ENCODE assay signal across 9 cellular contexts in the genomic region with DNA sequence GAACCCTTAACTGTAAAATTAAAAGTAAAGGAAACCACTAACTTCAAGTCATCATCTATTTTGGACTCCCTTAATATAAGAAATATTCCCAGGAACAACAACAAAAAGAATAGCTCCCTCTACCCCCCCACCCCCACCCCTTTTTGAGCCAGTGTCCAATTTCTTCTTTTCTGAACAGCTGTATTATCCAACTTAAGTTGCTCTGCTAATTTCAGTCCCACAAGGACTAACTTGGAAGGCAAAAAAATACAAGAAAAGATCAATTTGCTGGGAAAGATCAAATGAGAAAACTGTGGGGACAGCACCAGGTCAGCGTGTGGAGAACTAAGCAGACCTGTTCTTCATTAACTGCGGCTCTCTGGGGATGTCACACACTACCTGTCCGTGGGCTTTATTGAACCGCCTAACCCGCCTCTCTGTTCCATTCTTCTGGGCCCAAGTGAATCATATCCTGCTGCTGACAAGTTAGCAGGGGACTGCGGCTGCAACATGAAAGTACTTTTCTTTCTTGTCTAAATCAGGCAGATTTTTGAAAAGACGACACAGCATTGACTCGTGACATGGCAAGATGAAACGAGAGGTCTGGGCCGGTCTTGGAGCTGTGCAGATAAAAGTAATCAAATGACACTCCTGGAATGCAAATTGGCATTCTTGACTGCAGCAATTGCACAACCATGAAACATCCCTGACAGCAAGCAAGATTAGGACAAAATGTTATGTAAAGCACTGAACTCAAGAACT. TPM values are rescaled to one million over a fixed set of nuclear protein-coding genes. Genes with fewer than 3 reads are reported as not detected.
A peak's percentile ranks its signal among the peaks of the same experiment; 100 is the strongest.
DNase-seq lines count a peak whose midpoint lies in the region; ATAC-seq and TF ChIP-seq lines count a peak whose summit lies in the region.
"Had no signal": no experiment of that assay in that cellular context is flagged by ENCODE, and none has a peak within 500 bp of the region (broad histone marks: within the 10 kb centered on the region; RNA-seq: fewer than 3 reads in every experiment).

No MANE protein-coding gene starts in this region.

- H3K27ac Mint-ChIP-seq in chondrocyte (ENCODE audit: unreplicated experiment) (peak overlapping the region; percentile 98), endothelial cell (ENCODE audit: unreplicated experiment) (no peak overlapping the region)

- peak overlapping the region; percentile 95 for H3K4me3 Mint-ChIP-seq in chondrocyte (ENCODE audit: unreplicated experiment)
- no peak overlapping the region for H3K4me3 Mint-ChIP-seq in endothelial cell (ENCODE audit: unreplicated experiment)

- no peaks in the 10 kb centered on the region for H3K9me3 Mint-ChIP-seq in chondrocyte (ENCODE audit: low read depth)
- no peaks in the 10 kb centered on the region for H3K9me3 Mint-ChIP-seq in endothelial cell (ENCODE audit: unreplicated experiment)

- ATAC-seq in thoracic aorta (ENCODE audit: insufficient number of reproducible peaks, low FRiP score, low read depth) (no peak), GM19324 (IDR thresholded peaks at IDR 0.05; ENCODE audit: low FRiP score, unreplicated experiment) (no peak), GM21737 (IDR thresholded peaks at IDR 0.05; ENCODE audit: unreplicated experiment) (no peak), HG02678 (IDR thresholded peaks at IDR 0.05; ENCODE audit: unreplicated experiment) (no peak)
- ATAC-seq: Panc1 had no signal

- H3K4me3 ChIP-seq in HUES64 (ENCODE audit: low read length) (0 out of 2 replicates have a peak overlapping the region, but pooled peaks have one; percentile 1), thoracic aorta (peak overlapping the region; percentile 98)

- no peak overlapping the region for H3K9ac ChIP-seq in HUES64 (ENCODE audit: low read depth, low read length)

- TF ChIP-seq CTCF in chondrocyte (IDR thresholded peaks at IDR 0.05) (no peak), thoracic aorta (IDR thresholded peaks at IDR 0.05) (no peak), endothelial cell (IDR thresholded peaks at IDR 0.05; ENCODE audit: unreplicated experiment) (no peak)

- no peaks in the 10 kb centered on the region for H3K9me3 ChIP-seq in HUES64 (ENCODE audit: insufficient read depth, low read depth, low read length)
- H3K9me3 ChIP-seq in thoracic aorta, result no peaks in the 10 kb centered on the region

- peaks cover 19% of the 10 kb centered on the region for H3K27me3 ChIP-seq in HUES64 (ENCODE audit: insufficient read depth, low read length)
- H3K27me3 ChIP-seq in thoracic aorta (replicated peaks; ENCODE audit: insufficient read depth), result no peaks in the 10 kb centered on the region

- H3K27ac ChIP-seq in HUES64 (ENCODE audit: low read depth, low read length) (no peak overlapping the region), thoracic aorta (peak overlapping the region in 1 of 2 donors; percentile 56)

- 54% methylated on average over 10 of the region's 10 CpGs for WGBS in HUES64

- H3K4me1 Mint-ChIP-seq in chondrocyte (ENCODE audit: low read depth), result peaks cover 68% of the 10 kb centered on the region
- peaks cover 15% of the 10 kb centered on the region for H3K4me1 Mint-ChIP-seq in endothelial cell (ENCODE audit: unreplicated experiment)

- no peaks in the 10 kb centered on the region for H3K36me3 Mint-ChIP-seq in chondrocyte (ENCODE audit: low read depth)
- H3K36me3 Mint-ChIP-seq in endothelial cell (ENCODE audit: low read depth, unreplicated experiment), result no peaks in the 10 kb centered on the region

- DNase-seq in chondrocyte (ENCODE audit: low spot score), result no peak
- DNase-seq in kidney tubule cell (ENCODE audit: low spot score), result peak; percentile 70
- DNase-seq in thoracic aorta (ENCODE audit: low spot score), result no peak
- no peak for DNase-seq in endothelial cell (ENCODE audit: low spot score)

- H3K27me3 Mint-ChIP-seq in chondrocyte (ENCODE audit: low read depth) (no peaks in the 10 kb centered on the region), endothelial cell (ENCODE audit: unreplicated experiment) (peaks cover 5% of the 10 kb centered on the region)

- H3K4me1 ChIP-seq in HUES64 (ENCODE audit: insufficient read depth, low read length) (peaks cover 52% of the 10 kb centered on the region), thoracic aorta (ENCODE audit: control insufficient read depth in 1 of 2, low read depth in 2 of 2) (peaks cover 6 to 45% of the 10 kb centered on the region in 2 donors)

- no peaks in the 10 kb centered on the region for H3K36me3 ChIP-seq in HUES64 (ENCODE audit: insufficient read depth, low read length)
- H3K36me3 ChIP-seq in thoracic aorta, result no peaks in the 10 kb centered on the region

RNA-seq across cellular contexts. Expression of gene BNC2, which starts 2.7 kb away (rescaled TPM):
- polyA plus RNA-seq in HUES64 (2013, experiment 1 of 2), result 7.0 TPM
- polyA plus RNA-seq in HUES64 (2013, experiment 2 of 2), result 6.7 TPM
- total RNA-seq in chondrocyte (17.8 to 45.0 TPM (median 21.3 TPM) in 3 replicates), thoracic aorta (10 to 100 TPM; 16.1 to 16.9 TPM), endothelial cell (ENCODE audit: unreplicated experiment) (20.1 TPM)
